ENCODE assay signal across 1 cellular context in genomic region chr6:26033132-26033941, GRCh38.
A peak's percentile ranks its signal among the peaks of the same experiment; 100 is the strongest.
TF ChIP-seq lines count a peak whose summit lies in the region.

No MANE protein-coding gene starts in this region.

TF ChIP-seq in K562, 482 proteins besides CTCF, POLR2A, EP300 and RAD21 (continued from another document and continues in another):
- TF ChIP-seq ZBTB40 (IDR thresholded peaks at IDR 0.05) (no peak), ZBTB40 (CRISPR knock-in tag; IDR thresholded peaks at IDR 0.05) (peak; percentile 66; the same call in 1 of the 2 replicates), ZZZ3 (IDR thresholded peaks at IDR 0.05) (no peak), TAF1 (IDR thresholded peaks at IDR 0.05; ENCODE audit: control insufficient read depth, extremely low read depth, insufficient read depth, low read length, severe bottlenecking) (peak; percentile 76), CBX5 (IDR thresholded peaks at IDR 0.05; ENCODE audit: borderline replicate concordance, low read depth) (no peak), ZNF507 (tag; conservative IDR thresholded peaks at IDR 0.05) (no peak), NFIC (IDR thresholded peaks at IDR 0.05) (peak; percentile 32; the same call in 1 of the 2 replicates), SMAD1 (IDR thresholded peaks at IDR 0.05; ENCODE audit: low read depth, low read length, partially characterized antibody) (peak; percentile 89), CHD4 (IDR thresholded peaks at IDR 0.05; ENCODE audit: insufficient read depth, insufficient replicate concordance, low read depth, low read length, poor library complexity, severe bottlenecking) (no peak), JUN (IDR thresholded peaks at IDR 0.05; ENCODE audit: borderline replicate concordance, low read depth, low read length) (no peak), JUN (CRISPR knock-in tag; IDR thresholded peaks at IDR 0.05; ENCODE audit: borderline replicate concordance) (no peak), CBFA2T3 (IDR thresholded peaks at IDR 0.05) (no peak), NCOA4 (IDR thresholded peaks at IDR 0.05; ENCODE audit: partially characterized antibody) (no peak), THAP7 (CRISPR knock-in tag; IDR thresholded peaks at IDR 0.05) (no peak), SPI1 (IDR thresholded peaks at IDR 0.05; ENCODE audit: borderline replicate concordance, low read depth, low read length) (no peak), GTF3C2 (IDR thresholded peaks at IDR 0.05; ENCODE audit: borderline replicate concordance, extremely low read depth, insufficient read length) (no peak), MEF2A (IDR thresholded peaks at IDR 0.05; ENCODE audit: control insufficient read depth, low read depth, low read length) (peak; percentile 49; the same call in 1 of the 2 replicates), TAL1 (IDR thresholded peaks at IDR 0.05) (no peak), C11orf30 (IDR thresholded peaks at IDR 0.05; ENCODE audit: low read depth) (no peak; the same call in 1 of the 2 replicates), UBTF (IDR thresholded peaks at IDR 0.05; ENCODE audit: borderline replicate concordance in 1 of 2, low read depth in 2 of 2, low read length in 2 of 2) (no peak), ADNP (tag; IDR thresholded peaks at IDR 0.05) (no peak), PHF21A (IDR thresholded peaks at IDR 0.05; ENCODE audit: borderline replicate concordance, low read depth) (no peak), ZBED1 (IDR thresholded peaks at IDR 0.05) (no peak; the same call in 1 of the 2 replicates), ZNF584 (CRISPR knock-in tag; IDR thresholded peaks at IDR 0.05; ENCODE audit: low read depth) (peak; percentile 61; the same call in 1 of the 2 replicates), CHD2 (IDR thresholded peaks at IDR 0.05; ENCODE audit: low read depth, low read length) (0 out of 2 replicates have a peak, but pooled peaks have one; percentile 39), GABPB1 (CRISPR knock-in tag; IDR thresholded peaks at IDR 0.05) (peak; percentile 61; the same call in 1 of the 2 replicates), MAZ (CRISPR knock-in tag; conservative IDR thresholded peaks at IDR 0.05 in 1 of 2, IDR thresholded peaks at IDR 0.05 in 1 of 2) (no peak; a peak in 3 of 4 replicates), ZNF324 (CRISPR knock-in tag; IDR thresholded peaks at IDR 0.05) (peak; percentile 35; the same call in 1 of the 2 replicates), ZBTB1 (CRISPR knock-in tag; IDR thresholded peaks at IDR 0.05; ENCODE audit: borderline replicate concordance, low read depth) (peak; percentile 90), PTRF (tag; IDR thresholded peaks at IDR 0.05) (no peak), ZNF75A (CRISPR knock-in tag; IDR thresholded peaks at IDR 0.05) (no peak), HDGF (IDR thresholded peaks at IDR 0.05) (no peak), ZNF431 (CRISPR knock-in tag; IDR thresholded peaks at IDR 0.05) (peak; percentile 66), CAMTA2 (CRISPR knock-in tag; conservative IDR thresholded peaks at IDR 0.05) (no peak)
- TF ChIP-seq, protein P1, sequence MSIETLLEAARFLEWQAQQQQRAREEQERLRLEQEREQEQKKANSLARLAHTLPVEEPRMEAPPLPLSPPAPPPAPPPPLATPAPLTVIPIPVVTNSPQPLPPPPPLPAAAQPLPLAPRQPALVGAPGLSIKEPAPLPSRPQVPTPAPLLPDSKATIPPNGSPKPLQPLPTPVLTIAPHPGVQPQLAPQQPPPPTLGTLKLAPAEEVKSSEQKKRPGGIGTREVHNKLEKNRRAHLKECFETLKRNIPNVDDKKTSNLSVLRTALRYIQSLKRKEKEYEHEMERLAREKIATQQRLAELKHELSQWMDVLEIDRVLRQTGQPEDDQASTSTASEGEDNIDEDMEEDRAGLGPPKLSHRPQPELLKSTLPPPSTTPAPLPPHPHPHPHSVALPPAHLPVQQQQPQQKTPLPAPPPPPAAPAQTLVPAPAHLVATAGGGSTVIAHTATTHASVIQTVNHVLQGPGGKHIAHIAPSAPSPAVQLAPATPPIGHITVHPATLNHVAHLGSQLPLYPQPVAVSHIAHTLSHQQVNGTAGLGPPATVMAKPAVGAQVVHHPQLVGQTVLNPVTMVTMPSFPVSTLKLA (conservative IDR thresholded peaks at IDR 0.05): peak; percentile 35 to 40; a peak in 1 of 4 replicates
- TF ChIP-seq, protein P2, sequence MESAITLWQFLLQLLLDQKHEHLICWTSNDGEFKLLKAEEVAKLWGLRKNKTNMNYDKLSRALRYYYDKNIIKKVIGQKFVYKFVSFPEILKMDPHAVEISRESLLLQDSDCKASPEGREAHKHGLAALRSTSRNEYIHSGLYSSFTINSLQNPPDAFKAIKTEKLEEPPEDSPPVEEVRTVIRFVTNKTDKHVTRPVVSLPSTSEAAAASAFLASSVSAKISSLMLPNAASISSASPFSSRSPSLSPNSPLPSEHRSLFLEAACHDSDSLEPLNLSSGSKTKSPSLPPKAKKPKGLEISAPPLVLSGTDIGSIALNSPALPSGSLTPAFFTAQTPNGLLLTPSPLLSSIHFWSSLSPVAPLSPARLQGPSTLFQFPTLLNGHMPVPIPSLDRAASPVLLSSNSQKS (CRISPR knock-in tag; IDR thresholded peaks at IDR 0.05): no peak; the same call in 1 of the 2 replicates
- TF ChIP-seq, protein P3, sequence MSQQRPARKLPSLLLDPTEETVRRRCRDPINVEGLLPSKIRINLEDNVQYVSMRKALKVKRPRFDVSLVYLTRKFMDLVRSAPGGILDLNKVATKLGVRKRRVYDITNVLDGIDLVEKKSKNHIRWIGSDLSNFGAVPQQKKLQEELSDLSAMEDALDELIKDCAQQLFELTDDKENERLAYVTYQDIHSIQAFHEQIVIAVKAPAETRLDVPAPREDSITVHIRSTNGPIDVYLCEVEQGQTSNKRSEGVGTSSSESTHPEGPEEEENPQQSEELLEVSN (IDR thresholded peaks at IDR 0.05; ENCODE audit: borderline replicate concordance in 1 of 2, extremely low read depth in 1 of 2, insufficient read depth in 1 of 2, insufficient read length in 1 of 2, low read depth in 1 of 2, low read length in 1 of 2, poor library complexity in 1 of 2, severe bottlenecking in 1 of 2): peak in 1 of 2 experiments; percentile 75
- TF ChIP-seq, protein P4, sequence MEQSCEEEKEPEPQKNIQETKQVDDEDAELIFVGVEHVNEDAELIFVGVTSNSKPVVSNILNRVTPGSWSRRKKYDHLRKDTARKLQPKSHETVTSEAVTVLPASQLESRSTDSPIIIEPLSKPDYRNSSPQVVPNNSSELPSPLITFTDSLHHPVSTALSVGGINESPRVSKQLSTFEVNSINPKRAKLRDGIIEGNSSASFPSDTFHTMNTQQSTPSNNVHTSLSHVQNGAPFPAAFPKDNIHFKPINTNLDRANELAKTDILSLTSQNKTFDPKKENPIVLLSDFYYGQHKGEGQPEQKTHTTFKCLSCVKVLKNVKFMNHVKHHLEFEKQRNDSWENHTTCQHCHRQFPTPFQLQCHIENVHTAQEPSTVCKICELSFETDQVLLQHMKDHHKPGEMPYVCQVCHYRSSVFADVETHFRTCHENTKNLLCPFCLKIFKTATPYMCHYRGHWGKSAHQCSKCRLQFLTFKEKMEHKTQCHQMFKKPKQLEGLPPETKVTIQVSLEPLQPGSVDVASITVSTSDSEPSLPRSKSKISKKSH (CRISPR knock-in tag; IDR thresholded peaks at IDR 0.05): no peak
- TF ChIP-seq, protein P5, sequence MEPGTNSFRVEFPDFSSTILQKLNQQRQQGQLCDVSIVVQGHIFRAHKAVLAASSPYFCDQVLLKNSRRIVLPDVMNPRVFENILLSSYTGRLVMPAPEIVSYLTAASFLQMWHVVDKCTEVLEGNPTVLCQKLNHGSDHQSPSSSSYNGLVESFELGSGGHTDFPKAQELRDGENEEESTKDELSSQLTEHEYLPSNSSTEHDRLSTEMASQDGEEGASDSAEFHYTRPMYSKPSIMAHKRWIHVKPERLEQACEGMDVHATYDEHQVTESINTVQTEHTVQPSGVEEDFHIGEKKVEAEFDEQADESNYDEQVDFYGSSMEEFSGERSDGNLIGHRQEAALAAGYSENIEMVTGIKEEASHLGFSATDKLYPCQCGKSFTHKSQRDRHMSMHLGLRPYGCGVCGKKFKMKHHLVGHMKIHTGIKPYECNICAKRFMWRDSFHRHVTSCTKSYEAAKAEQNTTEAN (CRISPR knock-in tag; IDR thresholded peaks at IDR 0.05): no peak
